ENCODE assay signal across 8 cellular contexts in genomic region chr3:194323785-194324735, GRCh38. TPM values are rescaled to one million over a fixed set of nuclear protein-coding genes. Genes with fewer than 3 reads are reported as not detected.
DNase-seq lines count a peak whose midpoint lies in the region; ATAC-seq lines count a peak whose summit lies in the region.

No MANE protein-coding gene starts in this region.

- peak; percentile 51 for ATAC-seq in HG03025 (IDR thresholded peaks at IDR 0.05; ENCODE audit: low FRiP score, unreplicated experiment)
- peak; percentile 76 to 77 for ATAC-seq in activated T-cell treated with anti-CD3 and anti-CD28 coated beads, Interleukin-2, amount 50 U/mL, for 4 hours
- ATAC-seq in GM18873 (IDR thresholded peaks at IDR 0.05; ENCODE audit: low FRiP score, unreplicated experiment), result no peak

- DNase-seq in ELR (ENCODE audit: low read depth), result peak; percentile 77
- DNase-seq in activated T-cell treated with anti-CD3 and anti-CD28 coated beads, Interleukin-2, amount 50 U/mL, for 4 hours, result no peak
- peak; percentile 75 for DNase-seq in hepatic stellate cell (ENCODE audit: low spot score)
- peak; percentile 47 for DNase-seq in stimulated activated CD8-positive, alpha-beta memory T cell treated with anti-CD3 and anti-CD28 coated beads, Interleukin-4, amount 100 ng/mL, for 48 hours
- DNase-seq in SKM-1 (lab: John Stamatoyannopoulos, UW; ENCODE audit: unreplicated experiment), result no peak
- no peak for DNase-seq in T1000 (lab: John Stamatoyannopoulos, UW)

- no peaks in the 10 kb centered on the region for H3K27me3 Mint-ChIP-seq in activated T-cell treated with anti-CD3 and anti-CD28 coated beads, Interleukin-2, amount 50 U/mL, for 4 hours (ENCODE audit: low read depth)

- peaks cover 9% of the 10 kb centered on the region for H3K9me3 Mint-ChIP-seq in activated T-cell treated with anti-CD3 and anti-CD28 coated beads, Interleukin-2, amount 50 U/mL, for 4 hours

- H3K4me3 Mint-ChIP-seq in activated T-cell treated with anti-CD3 and anti-CD28 coated beads, Interleukin-2, amount 50 U/mL, for 4 hours, result no peak overlapping the region

- H3K36me3 Mint-ChIP-seq in activated T-cell treated with anti-CD3 and anti-CD28 coated beads, Interleukin-2, amount 50 U/mL, for 4 hours (ENCODE audit: insufficient read depth), result no peaks in the 10 kb centered on the region

- peaks cover 6% of the 10 kb centered on the region for H3K4me1 Mint-ChIP-seq in activated T-cell treated with anti-CD3 and anti-CD28 coated beads, Interleukin-2, amount 50 U/mL, for 4 hours (ENCODE audit: low read depth)

RNA-seq across cellular contexts. Expression of gene CPN2, which starts 27.1 kb away (rescaled TPM):
- total RNA-seq in activated T-cell treated with anti-CD3 and anti-CD28 coated beads, Interleukin-2, amount 50 U/mL, for 4 hours, result under 1 TPM in 1 of 3 donors, not detected in 2; 0.08 TPM

RNA-seq across cellular contexts. Expression of gene LRRC15, which starts 45.5 kb away (rescaled TPM):
- total RNA-seq in activated T-cell treated with anti-CD3 and anti-CD28 coated beads, Interleukin-2, amount 50 U/mL, for 4 hours, result not detected

Comparison
In these comparisons a context has a peak if more than half of its experiments do, and no peak if none do; other contexts are left out.
1. DNase-seq: peak in ELR (single experiment), hepatic stellate cell (single experiment) and stimulated activated CD8-positive, alpha-beta memory T cell treated with anti-CD3 and anti-CD28 coated beads, Interleukin-4, amount 100 ng/mL, for 48 hours (single experiment); none in activated T-cell treated with anti-CD3 and anti-CD28 coated beads, Interleukin-2, amount 50 U/mL, for 4 hours (single experiment), SKM-1 (single experiment) and T1000 (single experiment).